ENCODE assay signal across 10 cellular contexts in the genomic region with DNA sequence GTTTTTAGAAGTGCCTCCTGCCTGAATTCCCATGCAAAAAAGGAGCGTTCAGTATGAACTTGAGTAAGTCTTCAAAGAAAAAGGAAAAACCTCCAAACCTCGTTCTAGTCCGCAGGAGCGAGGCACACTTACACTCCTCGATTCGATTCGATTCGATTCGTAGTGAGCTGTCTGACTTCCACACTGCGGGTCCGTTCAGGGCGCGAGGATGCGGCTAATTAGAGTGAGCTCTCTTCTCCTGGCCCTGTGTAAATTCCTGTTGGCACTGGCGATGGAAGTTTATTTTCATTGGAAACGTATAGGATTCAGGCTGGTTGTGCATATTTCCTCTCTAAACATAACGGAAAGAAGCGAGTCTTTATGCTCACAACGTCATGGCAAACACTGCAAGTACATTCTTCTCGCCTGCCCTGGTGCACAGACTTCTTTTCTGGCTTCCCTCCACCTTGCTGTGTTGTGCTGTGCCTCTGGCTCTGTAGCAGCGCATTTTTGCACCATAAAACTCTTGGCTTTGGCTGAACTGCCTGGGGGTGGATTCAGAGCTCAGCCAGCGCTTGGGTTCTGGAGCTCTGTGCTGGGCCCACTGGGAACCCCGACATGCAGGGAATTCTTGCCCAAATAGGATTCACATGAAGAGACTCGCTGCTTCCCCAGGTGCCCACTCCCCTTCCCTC. TPM values are rescaled to one million over a fixed set of nuclear protein-coding genes. Genes with fewer than 3 reads are reported as not detected.
A peak's percentile ranks its signal among the peaks of the same experiment; 100 is the strongest.
DNase-seq lines count a peak whose midpoint lies in the region; ATAC-seq and TF ChIP-seq lines count a peak whose summit lies in the region.
"Had no signal": no experiment of that assay in that cellular context is flagged by ENCODE, and none has a peak within 500 bp of the region (broad histone marks: within the 10 kb centered on the region; RNA-seq: fewer than 3 reads in every experiment).

No MANE protein-coding gene starts in this region.

- 73% methylated on average over 24 of the region's 24 CpGs for WGBS in smooth muscle cell (ENCODE audit: low lambda C conversion rate)

- intact Hi-C loops in Right ventricle myocardium superior (cut with DNase I) = no loop called here

- ATAC-seq in GM18873 (IDR thresholded peaks at IDR 0.05; ENCODE audit: low FRiP score, unreplicated experiment) = no peak
- no peak for ATAC-seq in Right ventricle myocardium superior (ENCODE audit: poor library complexity)
- ATAC-seq: right cardiac atrium had no signal

- no peaks in the 10 kb centered on the region for H3F3A ChIP-seq in smooth muscle cell (ENCODE audit: low read depth)

- H3K27me3 ChIP-seq in adipocyte (replicated peaks; ENCODE audit: control insufficient read depth, insufficient read depth, low read length) (peaks cover 16% of the 10 kb centered on the region), smooth muscle cell (ENCODE audit: low read depth) (no peaks in the 10 kb centered on the region)

- H3K9me3 ChIP-seq in adipocyte (ENCODE audit: control insufficient read depth, low read length) (no peaks in the 10 kb centered on the region), smooth muscle cell (replicated peaks; ENCODE audit: low read depth) (no peaks in the 10 kb centered on the region)

- peaks cover 47% of the 10 kb centered on the region for H4K20me1 ChIP-seq in smooth muscle cell (ENCODE audit: low read depth)

- peak overlapping the region; percentile 95 for H3K4me2 ChIP-seq in smooth muscle cell

- no peak for TF ChIP-seq CTCF in smooth muscle cell (IDR thresholded peaks at IDR 0.05; ENCODE audit: borderline replicate concordance, insufficient read depth, poor library complexity, severe bottlenecking)

- peaks cover 58% of the 10 kb centered on the region for H3K79me2 ChIP-seq in smooth muscle cell (ENCODE audit: low read depth)

- H3K4me3 ChIP-seq in adipocyte (ENCODE audit: low read length) (peak overlapping the region; percentile 61), smooth muscle cell (peak overlapping the region; percentile 92)

- H3K4me1 ChIP-seq in adipocyte (ENCODE audit: control insufficient read depth, insufficient read depth, low read length) (peaks cover 9% of the 10 kb centered on the region), smooth muscle cell (ENCODE audit: low read depth) (peaks cover 26% of the 10 kb centered on the region)

- no peaks in the 10 kb centered on the region for H3K36me3 ChIP-seq in adipocyte (ENCODE audit: control insufficient read depth, insufficient read depth, low read length, severe bottlenecking)
- no peaks in the 10 kb centered on the region for H3K36me3 ChIP-seq in smooth muscle cell (ENCODE audit: low read depth)

- H2AFZ ChIP-seq in smooth muscle cell (ENCODE audit: low read depth) = no peak overlapping the region

- in situ Hi-C loops in G401 (cut with HindIII; ENCODE audit: low sequenced_read_pairs) = no loop called here

- DNase-seq in G401 (ENCODE audit: low spot score) (peak; percentile 7), adipocyte (ENCODE audit: low read depth) (no peak), islet precursor cell (peak; percentile 65), smooth muscle cell (lab: John Stamatoyannopoulos, UW; ENCODE audit: unreplicated experiment) (no peak), NCI-H2029 (lab: John Stamatoyannopoulos, UW) (no peak), Right ventricle myocardium superior (no peak)
- DNase-seq: MM.1S had no signal

- no peak overlapping the region for H3K9ac ChIP-seq in adipocyte (ENCODE audit: low read length)
- no peak overlapping the region for H3K9ac ChIP-seq in smooth muscle cell (ENCODE audit: low read depth)

- H3K27ac ChIP-seq in smooth muscle cell (ENCODE audit: low read depth) = no peak overlapping the region

RNA-seq across cellular contexts. Expression of a gene that starts 2.7 kb away (rescaled TPM):
- total RNA-seq in G401 (2014; rRNA removed; shearing (Covaris generic)) = 0.06 and 0.07 TPM in 2 replicates
- 5.5 and 8.6 TPM in 2 replicates for total RNA-seq in smooth muscle cell
- polyA plus RNA-seq in smooth muscle cell = 7.0 and 11.6 TPM in 2 replicates
- 0.19 TPM for total RNA-seq in Right ventricle myocardium superior
- total RNA-seq: T-helper 1 cell treated with Interleukin-12 subunit alpha and Interleukin-12 subunit beta and Interleukin-4 antibody, amounts not matched to agents 30 ng/mL and 1 ng/mL, for 36 hours had no signal

Comparison
In these comparisons a context has a peak if more than half of its experiments do, and no peak if none do; other contexts are left out.
1. DNase-seq: peak in G401 (single experiment) and islet precursor cell (single experiment); none in adipocyte (single experiment), smooth muscle cell (single experiment), NCI-H2029 (single experiment) and Right ventricle myocardium superior (single experiment).